ENCODE assay signal across 9 cellular contexts in the genomic region with DNA sequence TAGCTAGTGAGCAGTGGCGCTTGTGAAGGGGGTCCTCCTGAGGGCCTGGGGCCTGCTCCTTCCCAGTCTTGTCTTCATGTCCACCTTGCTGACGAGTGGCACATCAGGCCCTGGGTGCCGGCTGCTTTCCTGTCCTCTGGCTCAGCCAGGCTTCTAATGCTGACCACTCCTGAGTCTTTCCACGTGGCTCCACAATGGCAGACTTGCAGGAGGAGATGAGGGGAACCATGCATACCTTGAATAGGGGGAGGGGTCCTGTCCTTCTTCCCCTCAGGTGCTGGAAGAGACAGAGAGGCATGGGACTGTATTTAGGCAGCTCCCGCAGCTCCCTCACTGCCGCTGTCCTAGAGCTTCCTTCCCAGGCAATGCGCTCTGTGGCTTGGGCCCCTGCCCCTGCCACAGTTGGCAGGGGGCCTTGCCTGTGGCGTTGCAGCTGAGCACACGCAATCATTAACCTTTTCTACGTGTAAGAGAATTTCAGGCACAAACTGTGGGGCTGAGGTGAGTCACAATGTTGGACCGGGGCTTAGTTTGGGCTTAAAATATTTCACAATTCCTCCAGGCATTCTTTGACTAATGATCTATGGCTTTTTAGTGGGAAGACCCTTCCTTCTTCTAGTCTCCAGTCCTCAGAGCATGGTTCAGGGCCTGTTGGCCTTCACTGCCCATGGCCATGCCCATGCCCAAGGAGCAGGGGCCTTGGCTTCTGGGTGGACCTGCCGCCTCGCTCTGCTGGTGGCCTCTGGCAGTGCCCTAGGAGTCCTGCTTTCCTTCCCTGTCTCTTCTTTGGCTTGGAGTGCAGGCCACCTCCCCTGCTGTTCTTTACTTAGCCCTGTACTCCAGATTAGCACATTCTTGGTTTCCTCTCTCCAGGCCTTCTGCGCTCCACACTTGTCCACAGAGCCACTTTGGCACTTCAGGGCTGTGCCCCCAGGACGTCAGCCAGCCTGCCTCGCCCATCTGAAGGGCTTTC. TPM values are rescaled to one million over a fixed set of nuclear protein-coding genes. Genes with fewer than 3 reads are reported as not detected.
A peak's percentile ranks its signal among the peaks of the same experiment; 100 is the strongest.
DNase-seq lines count a peak whose midpoint lies in the region; ATAC-seq, FAIRE-seq and TF ChIP-seq lines count a peak whose summit lies in the region.
"Had no signal": no experiment of that assay in that cellular context is flagged by ENCODE, and none has a peak within 500 bp of the region (broad histone marks: within the 10 kb centered on the region; RNA-seq: fewer than 3 reads in every experiment).

No MANE protein-coding gene starts in this region.

- peaks cover 16% of the 10 kb centered on the region for H3K79me2 ChIP-seq in mesendoderm (ENCODE audit: control insufficient read depth, insufficient read depth, low read length)

- H2BK5ac ChIP-seq in mesendoderm (ENCODE audit: low read length) = no peak overlapping the region

- peak overlapping the region; percentile 53 for H3K23ac ChIP-seq in mesendoderm (ENCODE audit: low read length)

- POLR2A ChIA-PET in A549 (lab: Yijun Ruan, JAX) = no interaction called here
- POLR2A ChIA-PET in GM10248 (lab: Yijun Ruan, JAX) = no interaction called here

- H3K27me3 ChIP-seq in HUES64 (ENCODE audit: insufficient read depth, low read length) = no peaks in the 10 kb centered on the region
- H3K27me3 ChIP-seq in mesendoderm (ENCODE audit: insufficient read depth, low read length, poor library complexity) = no peaks in the 10 kb centered on the region

- H3K4me2 ChIP-seq in A549 (peak overlapping the region; percentile 88), mesendoderm (ENCODE audit: low read length) (no peak overlapping the region)

- H3K4me3 ChIP-seq in A549 (peak overlapping the region; percentile 26; the same call in 2 of the 3 replicates), HUES64 (ENCODE audit: low read length) (no peak overlapping the region), coronary artery (peak overlapping the region; percentile 19), mesendoderm (ENCODE audit: low read length) (no peak overlapping the region)

- CTCF ChIA-PET in A549 (lab: Yijun Ruan, JAX) (interaction anchor here (1.0 to 10.6 kb wide), 10 partner anchors 11 to 283 kb away, joined by 3 to 116 read pairs (median 6); no protein-coding TSS in a partner anchor), GM10248 (lab: Yijun Ruan, JAX) (interaction anchor here (1.2 to 14.9 kb wide), 19 partner anchors 10 to 258 kb away, joined by 3 to 464 read pairs (median 20); a partner anchor contains a TSS)

- H3K27ac ChIP-seq in A549 = peak overlapping the region; percentile 90 to 92
- peak overlapping the region; percentile 59 for H3K27ac ChIP-seq in HUES64 (ENCODE audit: low read depth, low read length)
- H3K27ac ChIP-seq in coronary artery = peak overlapping the region; percentile 57 to 79
- peak overlapping the region; percentile 10 for H3K27ac ChIP-seq in mesendoderm (ENCODE audit: low read depth, low read length)

- DNase-seq in A549 (ENCODE audit: low read depth in 1 of 2, low spot score in 1 of 2) = peak; percentile 78 to 79
- peak; percentile 82 for DNase-seq in coronary artery (ENCODE audit: low spot score)
- peak; percentile 81 for DNase-seq in mesendoderm
- no peak for DNase-seq in NCI-H1092 treated with DMSO at 0.1 percent for 48 hours (lab: John Stamatoyannopoulos, UW)
- no peak for DNase-seq in cerebellar nuclear complex (lab: John Stamatoyannopoulos, UW)
- DNase-seq in GM10248 (ENCODE audit: extremely low spot score) = no peak

- peak overlapping the region; percentile 17 for H3K56ac ChIP-seq in mesendoderm (ENCODE audit: low read length)

- no peak overlapping the region for H3K4ac ChIP-seq in mesendoderm (ENCODE audit: low read depth, low read length)

- H3K9me3 ChIP-seq in A549 (no peaks in the 10 kb centered on the region), HUES64 (ENCODE audit: insufficient read depth, low read depth, low read length) (no peaks in the 10 kb centered on the region)

- 0 out of 2 replicates have a peak, but pooled peaks have one; percentile 25 for TF ChIP-seq POLR2A in A549 (IDR thresholded peaks at IDR 0.05; ENCODE audit: low read length)

- ATAC-seq in A549 = peak; percentile 80 to 86
- no peak for ATAC-seq in HG03571 (IDR thresholded peaks at IDR 0.05; ENCODE audit: unreplicated experiment)

- H3K79me1 ChIP-seq in mesendoderm (ENCODE audit: low read length) = peaks cover 31% of the 10 kb centered on the region

- no peak overlapping the region for H2BK15ac ChIP-seq in mesendoderm (replicated peaks; ENCODE audit: low read depth)

- H3K9ac ChIP-seq in HUES64 (ENCODE audit: low read depth, low read length) (peak overlapping the region; percentile 22; the same call in 1 of the 2 replicates), mesendoderm (ENCODE audit: low read length) (no peak overlapping the region)

- TF ChIP-seq CTCF in A549 (IDR thresholded peaks at IDR 0.05) (no peak), coronary artery (IDR thresholded peaks at IDR 0.05) (no peak), GM10248 (IDR thresholded peaks at IDR 0.05; ENCODE audit: control extremely low read depth, extremely low read depth, low read depth, missing control alignments) (no peak)

- H3K4me1 ChIP-seq in A549 = peaks cover 74% of the 10 kb centered on the region
- H3K4me1 ChIP-seq in HUES64 (ENCODE audit: insufficient read depth, low read length) = peaks cover 20% of the 10 kb centered on the region
- peaks cover 12% of the 10 kb centered on the region for H3K4me1 ChIP-seq in mesendoderm (ENCODE audit: control insufficient read depth, low read depth, low read length)

- TF ChIP-seq RAD21 in A549 (conservative IDR thresholded peaks at IDR 0.05 in 1 of 2, IDR thresholded peaks at IDR 0.05 in 1 of 2) = peak in 1 of 2 experiments; percentile 35; a peak in 3 of 5 replicates

- 28% methylated on average over 16 of the region's 16 CpGs for WGBS in A549 (ENCODE audit: missing lambda C conversion rate)
- 57% methylated on average over 16 of the region's 16 CpGs for WGBS in HUES64
- WGBS in mesendoderm (ENCODE audit: extremely low coverage, insufficient coverage, low lambda C conversion rate) = no CpG with 5 or more reads among the region's 16 CpGs

- peak; percentile 48 to 68; a peak in 2 of 5 replicates for TF ChIP-seq EP300 in A549 (IDR thresholded peaks at IDR 0.05)

- H4K5ac ChIP-seq in mesendoderm (ENCODE audit: low read length) = no peak overlapping the region

- no peak overlapping the region for H2BK120ac ChIP-seq in mesendoderm (ENCODE audit: low read depth, low read length)

- no peaks in the 10 kb centered on the region for H3K36me3 ChIP-seq in HUES64 (ENCODE audit: insufficient read depth, low read length)
- H3K36me3 ChIP-seq in mesendoderm (ENCODE audit: control insufficient read depth, insufficient read depth, low read length) = no peaks in the 10 kb centered on the region

- no peak overlapping the region for H2AK5ac ChIP-seq in mesendoderm (ENCODE audit: low read length)

- FAIRE-seq in A549 (lab: Jason Lieb, UNC) = no peak

- no peak overlapping the region for H3K18ac ChIP-seq in mesendoderm (ENCODE audit: low read length)

- H4K8ac ChIP-seq in mesendoderm (ENCODE audit: low read depth, low read length) = no peak overlapping the region

TF ChIP-seq in A549, 52 proteins besides CTCF, POLR2A, EP300 and RAD21 (continues in another document):
- TF ChIP-seq SMC3 (IDR thresholded peaks at IDR 0.05) (peak; percentile 30; the same call in 2 of the 3 replicates), FOSL2 (IDR thresholded peaks at IDR 0.05) (peak; percentile 70), FOSL2 (CRISPR knock-in tag; IDR thresholded peaks at IDR 0.05) (peak; percentile 83), JUNB (IDR thresholded peaks at IDR 0.05) (peak; percentile 82), ZFP36 (IDR thresholded peaks at IDR 0.05; ENCODE audit: borderline replicate concordance, partially characterized antibody) (no peak)
- TF ChIP-seq, protein P1, sequence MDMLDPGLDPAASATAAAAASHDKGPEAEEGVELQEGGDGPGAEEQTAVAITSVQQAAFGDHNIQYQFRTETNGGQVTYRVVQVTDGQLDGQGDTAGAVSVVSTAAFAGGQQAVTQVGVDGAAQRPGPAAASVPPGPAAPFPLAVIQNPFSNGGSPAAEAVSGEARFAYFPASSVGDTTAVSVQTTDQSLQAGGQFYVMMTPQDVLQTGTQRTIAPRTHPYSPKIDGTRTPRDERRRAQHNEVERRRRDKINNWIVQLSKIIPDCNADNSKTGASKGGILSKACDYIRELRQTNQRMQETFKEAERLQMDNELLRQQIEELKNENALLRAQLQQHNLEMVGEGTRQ (IDR thresholded peaks at IDR 0.05) = no peak

RNA-seq across cellular contexts. Expression of a gene that starts 39.1 kb away (rescaled TPM):
- 37.2 and 48.5 TPM in 2 replicates for polyA plus RNA-seq in A549 (2011; rRNA removed)
- polyA plus RNA-seq in A549 (2012; cell fraction: cytosol; rRNA removed) = 34.3 and 42.5 TPM in 2 replicates
- polyA plus RNA-seq in A549 (2012; cell fraction: nucleus; rRNA removed) = 62.0 and 66.6 TPM in 2 replicates
- 36.5 to 43.8 TPM (median 43.0 TPM) in 3 replicates for polyA plus RNA-seq in A549 (2017; fragmentation: RNase III; extraction: RNeasy Plus Mini Kit Qiagen cat#74134 plus additional on column Dnase treatment)
- polyA minus RNA-seq in A549 (2011; rRNA and poly(A)+ RNA removed) = 49.2 and 51.4 TPM in 2 replicates
- 38.0 TPM for polyA plus RNA-seq in HUES64 (2013, experiment 1 of 2)
- 44.5 TPM for polyA plus RNA-seq in HUES64 (2013, experiment 2 of 2)
- 32.5 TPM for polyA plus RNA-seq in mesendoderm (2013, experiment 1 of 2)
- 32.5 TPM for polyA plus RNA-seq in mesendoderm (2013, experiment 2 of 2)

RNA-seq across cellular contexts. Expression of a gene that starts 46.8 kb away (rescaled TPM):
- polyA plus RNA-seq in A549 (2011; rRNA removed) (not detected in 2 replicates), A549 (2017; fragmentation: RNase III; extraction: RNeasy Plus Mini Kit Qiagen cat#74134 plus additional on column Dnase treatment) (not detected in 3 replicates)
- not detected in 2 replicates for polyA plus RNA-seq in A549 (2012; cell fraction: cytosol; rRNA removed)
- polyA plus RNA-seq in A549 (2012; cell fraction: nucleus; rRNA removed) = not detected in 2 replicates
- not detected in 2 replicates for polyA minus RNA-seq in A549 (2011; rRNA and poly(A)+ RNA removed)
- not detected for polyA plus RNA-seq in HUES64 (2013, experiment 1 of 2)
- not detected for polyA plus RNA-seq in HUES64 (2013, experiment 2 of 2)
- not detected for polyA plus RNA-seq in mesendoderm (2013, experiment 1 of 2)
- not detected for polyA plus RNA-seq in mesendoderm (2013, experiment 2 of 2)
- polyA plus RNA-seq: neural cell had no signal

RNA-seq across cellular contexts. Expression of a gene that starts 48.5 kb away (rescaled TPM):
- polyA plus RNA-seq in A549 (2011; rRNA removed) (not detected in 2 replicates), A549 (2017; fragmentation: RNase III; extraction: RNeasy Plus Mini Kit Qiagen cat#74134 plus additional on column Dnase treatment) (not detected in 3 replicates)
- polyA plus RNA-seq in A549 (2012; cell fraction: cytosol; rRNA removed) = not detected in 2 replicates
- not detected in 2 replicates for polyA plus RNA-seq in A549 (2012; cell fraction: nucleus; rRNA removed)
- not detected in 2 replicates for polyA minus RNA-seq in A549 (2011; rRNA and poly(A)+ RNA removed)
- not detected for polyA plus RNA-seq in HUES64 (2013, experiment 1 of 2)
- polyA plus RNA-seq in HUES64 (2013, experiment 2 of 2) = not detected
- not detected for polyA plus RNA-seq in mesendoderm (2013, experiment 1 of 2)
- not detected for polyA plus RNA-seq in mesendoderm (2013, experiment 2 of 2)
- polyA plus RNA-seq: neural cell had no signal

Comparison
In these comparisons a context has a peak if more than half of its experiments do, and no peak if none do; other contexts are left out.
1. DNase-seq: peak in A549 (2 of 2), coronary artery (single experiment) and mesendoderm (single experiment); none in NCI-H1092 treated with DMSO at 0.1 percent for 48 hours (single experiment), cerebellar nuclear complex (0 of 2) and GM10248 (single experiment).
2. H3K27ac ChIP-seq: peak in every context shown above with its lines; median percentile 91 in A549; 68 in coronary artery; 59 in HUES64; 10 in mesendoderm.
3. H3K4me3 ChIP-seq: peak in A549 (single experiment) and coronary artery (single experiment); none in HUES64 (single experiment) and mesendoderm (single experiment).